ENCODE assay signal across 1 cellular context in the genomic region with DNA sequence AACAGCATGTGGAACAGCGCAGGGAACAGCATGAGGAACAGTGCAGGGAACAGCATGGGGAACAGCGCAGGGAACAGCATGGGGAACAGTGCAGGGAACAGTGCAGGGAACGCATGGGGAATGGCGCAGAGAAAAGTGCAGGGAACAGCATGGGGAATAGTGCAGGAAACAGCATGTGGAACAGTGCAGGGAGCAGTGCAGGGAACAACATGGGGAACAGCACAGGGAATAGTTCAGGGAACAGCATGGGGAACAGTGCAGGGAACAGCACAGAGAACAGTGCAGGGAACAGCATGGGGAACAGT.
TF ChIP-seq lines count a peak whose summit lies in the region.

No MANE protein-coding gene starts in this region.

TF ChIP-seq in K562, 482 proteins besides CTCF, POLR2A, EP300 and RAD21:
- no peak for TF ChIP-seq RBM15 (IDR thresholded peaks at IDR 0.05; ENCODE audit: insufficient read depth, low read length)
- TF ChIP-seq, protein P1, sequence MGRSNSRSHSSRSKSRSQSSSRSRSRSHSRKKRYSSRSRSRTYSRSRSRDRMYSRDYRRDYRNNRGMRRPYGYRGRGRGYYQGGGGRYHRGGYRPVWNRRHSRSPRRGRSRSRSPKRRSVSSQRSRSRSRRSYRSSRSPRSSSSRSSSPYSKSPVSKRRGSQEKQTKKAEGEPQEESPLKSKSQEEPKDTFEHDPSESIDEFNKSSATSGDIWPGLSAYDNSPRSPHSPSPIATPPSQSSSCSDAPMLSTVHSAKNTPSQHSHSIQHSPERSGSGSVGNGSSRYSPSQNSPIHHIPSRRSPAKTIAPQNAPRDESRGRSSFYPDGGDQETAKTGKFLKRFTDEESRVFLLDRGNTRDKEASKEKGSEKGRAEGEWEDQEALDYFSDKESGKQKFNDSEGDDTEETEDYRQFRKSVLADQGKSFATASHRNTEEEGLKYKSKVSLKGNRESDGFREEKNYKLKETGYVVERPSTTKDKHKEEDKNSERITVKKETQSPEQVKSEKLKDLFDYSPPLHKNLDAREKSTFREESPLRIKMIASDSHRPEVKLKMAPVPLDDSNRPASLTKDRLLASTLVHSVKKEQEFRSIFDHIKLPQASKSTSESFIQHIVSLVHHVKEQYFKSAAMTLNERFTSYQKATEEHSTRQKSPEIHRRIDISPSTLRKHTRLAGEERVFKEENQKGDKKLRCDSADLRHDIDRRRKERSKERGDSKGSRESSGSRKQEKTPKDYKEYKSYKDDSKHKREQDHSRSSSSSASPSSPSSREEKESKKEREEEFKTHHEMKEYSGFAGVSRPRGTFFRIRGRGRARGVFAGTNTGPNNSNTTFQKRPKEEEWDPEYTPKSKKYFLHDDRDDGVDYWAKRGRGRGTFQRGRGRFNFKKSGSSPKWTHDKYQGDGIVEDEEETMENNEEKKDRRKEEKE (IDR thresholded peaks at IDR 0.05; ENCODE audit: borderline replicate concordance in 1 of 2, control insufficient read depth in 1 of 2, low read depth in 2 of 2, low read length in 1 of 2): no peak
- TF ChIP-seq ZBED1 (IDR thresholded peaks at IDR 0.05): no peak
- TF ChIP-seq PHTF2 (CRISPR knock-in tag; IDR thresholded peaks at IDR 0.05): no peak
- TF ChIP-seq ELF4 (CRISPR knock-in tag; IDR thresholded peaks at IDR 0.05): no peak
- TF ChIP-seq CBX5 (IDR thresholded peaks at IDR 0.05; ENCODE audit: borderline replicate concordance, low read depth): peak; percentile 43; the same call in 1 of the 2 replicates
- TF ChIP-seq, protein P2, sequence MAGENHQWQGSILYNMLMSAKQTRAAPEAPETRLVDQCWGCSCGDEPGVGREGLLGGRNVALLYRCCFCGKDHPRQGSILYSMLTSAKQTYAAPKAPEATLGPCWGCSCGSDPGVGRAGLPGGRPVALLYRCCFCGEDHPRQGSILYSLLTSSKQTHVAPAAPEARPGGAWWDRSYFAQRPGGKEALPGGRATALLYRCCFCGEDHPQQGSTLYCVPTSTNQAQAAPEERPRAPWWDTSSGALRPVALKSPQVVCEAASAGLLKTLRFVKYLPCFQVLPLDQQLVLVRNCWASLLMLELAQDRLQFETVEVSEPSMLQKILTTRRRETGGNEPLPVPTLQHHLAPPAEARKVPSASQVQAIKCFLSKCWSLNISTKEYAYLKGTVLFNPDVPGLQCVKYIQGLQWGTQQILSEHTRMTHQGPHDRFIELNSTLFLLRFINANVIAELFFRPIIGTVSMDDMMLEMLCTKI (IDR thresholded peaks at IDR 0.05; ENCODE audit: partially characterized antibody): no peak
- TF ChIP-seq, protein P3, sequence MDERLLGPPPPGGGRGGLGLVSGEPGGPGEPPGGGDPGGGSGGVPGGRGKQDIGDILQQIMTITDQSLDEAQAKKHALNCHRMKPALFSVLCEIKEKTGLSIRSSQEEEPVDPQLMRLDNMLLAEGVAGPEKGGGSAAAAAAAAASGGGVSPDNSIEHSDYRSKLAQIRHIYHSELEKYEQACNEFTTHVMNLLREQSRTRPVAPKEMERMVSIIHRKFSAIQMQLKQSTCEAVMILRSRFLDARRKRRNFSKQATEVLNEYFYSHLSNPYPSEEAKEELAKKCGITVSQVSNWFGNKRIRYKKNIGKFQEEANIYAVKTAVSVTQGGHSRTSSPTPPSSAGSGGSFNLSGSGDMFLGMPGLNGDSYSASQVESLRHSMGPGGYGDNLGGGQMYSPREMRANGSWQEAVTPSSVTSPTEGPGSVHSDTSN (CRISPR knock-in tag; IDR thresholded peaks at IDR 0.05; ENCODE audit: low read depth): no peak
- TF ChIP-seq, protein P3 (tag; conservative IDR thresholded peaks at IDR 0.05; ENCODE audit: low read depth): no peak
- TF ChIP-seq PTBP1 (IDR thresholded peaks at IDR 0.05; ENCODE audit: low read depth, low read length): peak; percentile 22; the same call in 1 of the 2 replicates
- no peak for TF ChIP-seq ARID2 (IDR thresholded peaks at IDR 0.05)
- TF ChIP-seq C11orf30 (IDR thresholded peaks at IDR 0.05; ENCODE audit: low read depth): no peak
- no peak for TF ChIP-seq NFE2 (IDR thresholded peaks at IDR 0.05; ENCODE audit: low read depth)
- TF ChIP-seq SIX5 (IDR thresholded peaks at IDR 0.05; ENCODE audit: borderline replicate concordance in 1 of 2, insufficient read depth in 1 of 2, low read depth in 1 of 2, low read length in 2 of 2): no peak
- no peak for TF ChIP-seq SMARCE1 (IDR thresholded peaks at IDR 0.05)
- no peak for TF ChIP-seq MTA3 (IDR thresholded peaks at IDR 0.05; ENCODE audit: borderline replicate concordance)
- TF ChIP-seq RCOR1 (IDR thresholded peaks at IDR 0.05; ENCODE audit: borderline replicate concordance in 1 of 2, low read depth in 2 of 2, low read length in 2 of 2): peak; percentile 59 to 70; a peak in 2 of 4 replicates
- TF ChIP-seq CBX3 (IDR thresholded peaks at IDR 0.05; ENCODE audit: borderline replicate concordance in 1 of 2, low read length in 2 of 2): peak in 1 of 2 experiments; percentile 67; a peak in 2 of 3 replicates
- no peak for TF ChIP-seq L3MBTL2 (IDR thresholded peaks at IDR 0.05)
- TF ChIP-seq, protein P4, sequence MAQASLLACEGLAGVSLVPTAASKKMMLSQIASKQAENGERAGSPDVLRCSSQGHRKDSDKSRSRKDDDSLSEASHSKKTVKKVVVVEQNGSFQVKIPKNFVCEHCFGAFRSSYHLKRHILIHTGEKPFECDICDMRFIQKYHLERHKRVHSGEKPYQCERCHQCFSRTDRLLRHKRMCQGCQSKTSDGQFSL (CRISPR knock-in tag; IDR thresholded peaks at IDR 0.05): 0 out of 2 replicates have a peak, but pooled peaks have one; percentile 7
- TF ChIP-seq, protein P4 (tag; IDR thresholded peaks at IDR 0.05): no peak
- TF ChIP-seq ZNF444 (CRISPR knock-in tag; IDR thresholded peaks at IDR 0.05): no peak
- TF ChIP-seq SP1 (CRISPR knock-in tag; IDR thresholded peaks at IDR 0.05): no peak
- TF ChIP-seq HNRNPL (IDR thresholded peaks at IDR 0.05; ENCODE audit: low read depth, low read length): no peak
- no peak for TF ChIP-seq MYNN (IDR thresholded peaks at IDR 0.05)
- TF ChIP-seq MYNN (CRISPR knock-in tag; IDR thresholded peaks at IDR 0.05): no peak
